In the genomic region with DNA sequence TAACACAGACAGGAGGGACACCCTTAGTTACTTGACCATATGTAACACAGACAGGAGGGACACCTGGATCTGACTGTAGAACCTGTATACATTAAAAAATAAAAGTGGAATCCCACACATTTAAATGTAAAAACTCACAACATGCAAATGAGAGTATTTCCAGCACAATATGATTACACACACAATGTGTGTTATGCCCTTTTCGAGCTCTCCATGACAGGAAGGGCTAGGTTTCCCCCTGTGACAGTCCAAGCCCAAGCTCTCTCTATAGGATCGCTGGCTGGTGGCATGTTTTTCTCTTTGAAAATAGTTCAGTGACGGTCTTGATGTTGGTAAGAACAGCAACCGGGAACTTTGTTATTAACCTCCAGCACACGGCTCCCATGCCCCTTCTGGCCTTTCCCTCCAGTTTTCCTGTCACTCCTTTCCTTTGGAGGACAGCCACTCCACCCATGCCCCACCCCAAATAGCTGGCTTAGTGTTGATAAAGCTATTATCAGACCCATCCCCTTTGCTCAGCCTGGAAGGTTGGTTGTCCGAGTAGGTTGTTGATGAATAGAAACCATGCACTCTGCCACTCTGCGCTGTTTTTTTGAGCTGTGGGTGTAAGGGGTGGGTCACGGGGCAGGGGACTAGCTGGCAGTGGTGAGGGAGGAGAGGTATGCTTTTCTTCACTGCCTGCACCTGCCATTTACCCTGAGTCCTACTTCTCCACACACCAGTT, we compare ENCODE assay signal across 16 cellular contexts. TPM values are rescaled to one million over a fixed set of nuclear protein-coding genes. Genes with fewer than 3 reads are reported as not detected.
DNase-seq lines count a peak whose midpoint lies in the region; ATAC-seq lines count a peak whose summit lies in the region.
"Had no signal": no experiment of that assay in that cellular context is flagged by ENCODE, and none has a peak within 500 bp of the region (broad histone marks: within the 10 kb centered on the region; RNA-seq: fewer than 3 reads in every experiment).

No MANE protein-coding gene starts in this region.

- ATAC-seq in naive B cell (ENCODE audit: low read depth in 2 of 2) = no peak
- no peak for ATAC-seq in HG03571 (IDR thresholded peaks at IDR 0.05; ENCODE audit: unreplicated experiment)
- ATAC-seq: effector memory CD8-positive, alpha-beta T cell; left colon had no signal

- no peaks in the 10 kb centered on the region for H3K27me3 Mint-ChIP-seq in IgD-negative memory B cell
- H3K27me3 Mint-ChIP-seq in naive B cell = no peaks in the 10 kb centered on the region
- H3K27me3 Mint-ChIP-seq: effector memory CD8-positive, alpha-beta T cell had no signal

- no peaks in the 10 kb centered on the region for H3K9me3 Mint-ChIP-seq in IgD-negative memory B cell
- no peaks in the 10 kb centered on the region for H3K9me3 Mint-ChIP-seq in naive B cell
- H3K9me3 Mint-ChIP-seq: effector memory CD8-positive, alpha-beta T cell had no signal

- H3K4me1 Mint-ChIP-seq in IgD-negative memory B cell = peaks cover 27 to 47% (median 40%) of the 10 kb centered on the region in 3 donors
- H3K4me1 Mint-ChIP-seq in naive B cell = peaks cover 59 to 81% (median 78%) of the 10 kb centered on the region in 3 donors

- H3K4me3 Mint-ChIP-seq in IgD-negative memory B cell (peak overlapping the region; percentile 94 to 99 (median 96)), naive B cell (peak overlapping the region; percentile 83 to 99 (median 99))
- H3K4me3 Mint-ChIP-seq: neural progenitor cell had no signal

- peak overlapping the region; percentile 99 for H3K4me3 ChIP-seq in GM08714 (ENCODE audit: low read length)
- H3K4me3 ChIP-seq: neural progenitor cell, smooth muscle cell had no signal

- DNase-seq in dermis microvascular lymphatic vessel endothelial cell (ENCODE audit: low read depth in 2 of 2) (peak; percentile 89 to 96), naive B cell (no peak), NCI-H510A (lab: John Stamatoyannopoulos, UW) (no peak), NCI-H446 (lab: John Stamatoyannopoulos, UW) (no peak)
- no peak for DNase-seq in activated CD4-positive, CD25-positive, alpha-beta regulatory T cell (lab: John Stamatoyannopoulos, UW)
- DNase-seq: activated CD4-positive, alpha-beta T cell treated with anti-CD3 and anti-CD28 coated beads for 1 hour; activated T-cell treated with anti-CD3 and anti-CD28 coated beads, Interleukin-2, amount 50 U/mL, for 1 hour; DMS79 treated with DMSO at 0.1 percent for 48 hours; effector memory CD8-positive, alpha-beta T cell; left colon; NCI-H1694 treated with DMSO at 0.1 percent for 48 hours had no signal

- H3K36me3 Mint-ChIP-seq in IgD-negative memory B cell = peaks cover 6% of the 10 kb centered on the region
- peaks cover 14 to 18% of the 10 kb centered on the region in 2 donors for H3K36me3 Mint-ChIP-seq in naive B cell
- H3K36me3 Mint-ChIP-seq: neural progenitor cell had no signal

- H3K27ac Mint-ChIP-seq in IgD-negative memory B cell (peak overlapping the region; percentile 94 to 99 (median 99)), naive B cell (peak overlapping the region; percentile 88 to 100 (median 97))
- H3K27ac Mint-ChIP-seq: neural progenitor cell had no signal

RNA-seq across cellular contexts. Expression of gene RASGRP3, which starts 2.7 kb away (rescaled TPM):
- polyA plus RNA-seq in IgD-negative memory B cell = 82.4 TPM
- total RNA-seq in dermis microvascular lymphatic vessel endothelial cell = 184 and 191 TPM in 2 replicates
- polyA plus RNA-seq in naive B cell (ENCODE audit: low read depth in 6 of 6) = 100 to 1,000 TPM in 3 of 6 donors, 10 to 100 TPM in 3; 44.7 to 118 (median 92.3) TPM

Comparison
In these comparisons a context has a peak if more than half of its experiments do, and no peak if none do; other contexts are left out.
1. DNase-seq: peak in dermis microvascular lymphatic vessel endothelial cell (2 of 2); none in naive B cell (single experiment), NCI-H510A (single experiment), activated CD4-positive, CD25-positive, alpha-beta regulatory T cell (0 of 4) and NCI-H446 (0 of 2).